Comparison of ENCODE assay signal across 8 cellular contexts in genomic region chr2:152174574-152174973, GRCh38. TPM values are rescaled to one million over a fixed set of nuclear protein-coding genes. Genes with fewer than 3 reads are reported as not detected.
DNase-seq lines count a peak whose midpoint lies in the region; ATAC-seq and TF ChIP-seq lines count a peak whose summit lies in the region.

No MANE protein-coding gene starts in this region.

- H3K36me3 Mint-ChIP-seq in effector memory CD8-positive, alpha-beta T cell (ENCODE audit: insufficient read depth) = peaks cover 9% of the 10 kb centered on the region
- H3K36me3 Mint-ChIP-seq in neural crest cell (ENCODE audit: low read depth) = peaks cover 2% of the 10 kb centered on the region

- DNase-seq in NAMALWA (ENCODE audit: low spot score) (peak; percentile 15), neural crest cell (ENCODE audit: low read depth, low spot score) (no peak), EL (no peak)
- no peak for DNase-seq in effector memory CD8-positive, alpha-beta T cell
- no peak for DNase-seq in activated CD4-positive, CD25-positive, alpha-beta regulatory T cell treated with anti-CD3 and anti-CD28 coated beads, Interleukin-2, amount 50 U/mL, for 72 hours
- DNase-seq in stimulated activated CD4-positive, alpha-beta T cell treated with anti-CD3 and anti-CD28 coated beads, Interleukin-4, amount 100 ng/mL, for 24 hours = no peak

- H3K4me2 ChIP-seq in BLaER1 = peak overlapping the region; percentile 83

- peaks cover 23 to 35% of the 10 kb centered on the region in 2 donors for H3K4me1 Mint-ChIP-seq in effector memory CD8-positive, alpha-beta T cell (ENCODE audit: low read depth in 2 of 2)
- peaks cover 23% of the 10 kb centered on the region for H3K4me1 Mint-ChIP-seq in neural crest cell

- H3K27me3 Mint-ChIP-seq in effector memory CD8-positive, alpha-beta T cell = peaks cover 0 to 7% of the 10 kb centered on the region in 2 donors
- no peaks in the 10 kb centered on the region for H3K27me3 Mint-ChIP-seq in neural crest cell (ENCODE audit: low read depth)

- peak overlapping the region; percentile 98 to 99 for H3K4me3 Mint-ChIP-seq in effector memory CD8-positive, alpha-beta T cell
- H3K4me3 Mint-ChIP-seq in neural crest cell = peak overlapping the region; percentile 99

- H3K27me3 ChIP-seq in BLaER1 = no peaks in the 10 kb centered on the region

- peak overlapping the region; percentile 97; the same call in 1 of the 2 replicates for H3K27ac ChIP-seq in BLaER1

- TF ChIP-seq CTCF in neural crest cell (conservative IDR thresholded peaks at IDR 0.05) = no peak

- H3K9ac ChIP-seq in BLaER1 = peak overlapping the region; percentile 94

- peak overlapping the region; percentile 100 for H3K27ac Mint-ChIP-seq in effector memory CD8-positive, alpha-beta T cell
- H3K27ac Mint-ChIP-seq in neural crest cell (ENCODE audit: unreplicated experiment) = no peak overlapping the region

- peak overlapping the region; percentile 90 for H3K4me3 ChIP-seq in BLaER1

- H3K9me3 Mint-ChIP-seq in effector memory CD8-positive, alpha-beta T cell = no peaks in the 10 kb centered on the region
- H3K9me3 Mint-ChIP-seq in neural crest cell = no peaks in the 10 kb centered on the region

- no peak for ATAC-seq in effector memory CD8-positive, alpha-beta T cell (replicated peaks)
- ATAC-seq in HG03442 (IDR thresholded peaks at IDR 0.05; ENCODE audit: unreplicated experiment) = no peak

- H3K4me1 ChIP-seq in BLaER1 = peaks cover 19% of the 10 kb centered on the region

- no peaks in the 10 kb centered on the region; the same call in 1 of the 2 replicates for H3K9me3 ChIP-seq in BLaER1

- H4K20me1 ChIP-seq in BLaER1 = peaks cover 13% of the 10 kb centered on the region

- H3K36me3 ChIP-seq in BLaER1 = peaks cover 6% of the 10 kb centered on the region; the same call in 1 of the 2 replicates

RNA-seq across cellular contexts. Expression of gene STAM2, which starts 1.0 kb away (rescaled TPM):
- total RNA-seq in neural crest cell = 16.0 and 16.1 TPM in 2 replicates
